ENCODE assay signal across 6 cellular contexts in the genomic region with DNA sequence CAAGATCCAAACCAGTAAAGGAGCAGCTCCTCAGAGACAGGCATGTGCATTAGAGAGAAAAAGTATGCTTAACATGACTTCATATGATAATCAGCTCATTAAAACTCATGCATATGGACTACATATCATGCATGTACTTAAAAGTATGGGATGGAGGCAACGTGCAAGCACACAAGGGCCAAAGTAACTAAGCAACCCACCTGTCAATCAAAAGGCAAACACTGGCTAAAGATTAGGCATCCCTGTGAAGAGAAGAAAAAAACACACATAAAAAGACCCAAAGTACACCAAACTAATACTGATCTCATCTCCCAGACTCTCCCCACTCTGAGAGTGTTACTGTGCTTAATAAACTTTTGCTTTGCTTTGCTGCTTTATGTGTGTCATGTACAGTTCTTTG.
DNase-seq lines count a peak whose midpoint lies in the region; ATAC-seq, FAIRE-seq and TF ChIP-seq lines count a peak whose summit lies in the region.
"Not testable (repeated sequence)": the region's sequence is repeated elsewhere in the genome, so short reads cannot be mapped to it uniquely, and the experiment has no call there.

No MANE protein-coding gene starts in this region.

- WGBS in GM12878 (ENCODE audit: insufficient coverage, insufficient replicate concordance, low lambda C conversion rate, missing lambda C conversion rate): 5% methylated on average over 1 of the region's 1 CpG

- BruUV-seq in GM12878 (replicated peaks; lab: Mats Ljungman, UMichigan): not testable (repeated sequence)

- not testable (repeated sequence) for FAIRE-seq in GM12878 (lab: Jason Lieb, UNC)
- peak; percentile 78 for FAIRE-seq in endometrium (lab: Jason Lieb, UNC)

- H3K36me3 ChIP-seq in CD4-positive, alpha-beta memory T cell (ENCODE audit: insufficient read depth, low read length); GM12878 (ENCODE audit: control insufficient read depth in 2 of 2, insufficient read depth in 2 of 2, low read length in 1 of 2); naive thymus-derived CD4-positive, alpha-beta T cell (ENCODE audit: control insufficient read depth in 2 of 3, insufficient read depth in 3 of 3, low read length in 3 of 3): not testable (repeated sequence)

- TF ChIP-seq CTCF in GM12878 (IDR thresholded peaks at IDR 0.05 in 2 of 3, conservative IDR thresholded peaks at IDR 0.05 in 1 of 3; ENCODE audit: control insufficient read depth in 2 of 3, extremely low read depth in 1 of 3, insufficient read depth in 1 of 3, low read depth in 3 of 3, low read length in 3 of 3): not testable (repeated sequence)

- not testable (repeated sequence) for H3K27me3 Mint-ChIP-seq in CD4-positive, alpha-beta memory T cell; T-cell; naive thymus-derived CD4-positive, alpha-beta T cell

- not testable (repeated sequence) for H3K4me3 ChIP-seq in CD4-positive, alpha-beta memory T cell (ENCODE audit: low read length in 2 of 2); GM12878; naive thymus-derived CD4-positive, alpha-beta T cell (ENCODE audit: low read length)

- H3K4me1 Mint-ChIP-seq in CD4-positive, alpha-beta memory T cell: peaks cover 5 to 24% (median 15%) of the 10 kb centered on the region in 4 donors
- peaks cover 10 to 19% (median 18%) of the 10 kb centered on the region in 3 donors for H3K4me1 Mint-ChIP-seq in T-cell
- H3K4me1 Mint-ChIP-seq in naive thymus-derived CD4-positive, alpha-beta T cell: peaks cover 4 to 27% (median 20%) of the 10 kb centered on the region in 7 donors

- TF ChIP-seq RAD21 in GM12878 (IDR thresholded peaks at IDR 0.05; ENCODE audit: insufficient read depth, low read depth, low read length): not testable (repeated sequence)

- in situ Hi-C loops in GM12878 (cut with MboI): not testable (repeated sequence)

- SMC1A ChIA-PET in GM12878 (lab: Charles Lee; ENCODE audit: uncharacterized antibody, unreplicated experiment): not testable (repeated sequence)

- H2AFZ ChIP-seq in GM12878 (ENCODE audit: control insufficient read depth, low read depth, low read length): not testable (repeated sequence)

- TF ChIP-seq POLR2A in GM12878 (IDR thresholded peaks at IDR 0.05; ENCODE audit: low read depth, low read length): not testable (repeated sequence)

- ATAC-seq in T-cell (replicated peaks in 1 of 4); GM12878; naive thymus-derived CD4-positive, alpha-beta T cell: not testable (repeated sequence)

- POLR2A ChIA-PET in CD4-positive, alpha-beta memory T cell (lab: Charles Lee; ENCODE audit: partially characterized antibody): interaction anchor here (1.6 kb wide), 1 partner anchor 87 kb away, joined by 3 read pairs; no protein-coding TSS in a partner anchor
- POLR2A ChIA-PET in T-cell (lab: Charles Lee); GM12878 (lab: Charles Lee); naive thymus-derived CD4-positive, alpha-beta T cell (lab: Charles Lee): not testable (repeated sequence)

- not testable (repeated sequence) for TF ChIP-seq EP300 in GM12878 (IDR thresholded peaks at IDR 0.05; ENCODE audit: borderline replicate concordance in 1 of 2, control insufficient read depth in 1 of 2, low read depth in 2 of 2, low read length in 2 of 2)

- CTCF ChIA-PET in CD4-positive, alpha-beta memory T cell (lab: Charles Lee; ENCODE audit: partially characterized antibody); T-cell (lab: Charles Lee); GM12878 (lab: Yijun Ruan, JAX); naive thymus-derived CD4-positive, alpha-beta T cell (lab: Charles Lee): not testable (repeated sequence)

- not testable (repeated sequence) for H3K27ac ChIP-seq in CD4-positive, alpha-beta memory T cell (ENCODE audit: low read depth, low read length); GM12878 (ENCODE audit: control insufficient read depth, insufficient read depth); naive thymus-derived CD4-positive, alpha-beta T cell (ENCODE audit: low read depth, low read length)

- RAD21 ChIA-PET in GM12878 (lab: Charles Lee; ENCODE audit: unreplicated experiment): not testable (repeated sequence)

- H3K27ac Mint-ChIP-seq in CD4-positive, alpha-beta memory T cell: peak overlapping the region in 6 of 7 donors; percentile 31 to 72 (median 54)
- peak overlapping the region; percentile 73 to 76 for H3K27ac Mint-ChIP-seq in T-cell
- H3K27ac Mint-ChIP-seq in naive thymus-derived CD4-positive, alpha-beta T cell: peak overlapping the region in 8 of 9 donors; percentile 32 to 90 (median 64)

- H3K9ac ChIP-seq in GM12878 (ENCODE audit: control insufficient read depth, insufficient read depth, low read length): not testable (repeated sequence)

- H3K36me3 Mint-ChIP-seq in CD4-positive, alpha-beta memory T cell; T-cell: not testable (repeated sequence)
- peaks cover 0 to 14% (median 5%) of the 10 kb centered on the region in 5 donors for H3K36me3 Mint-ChIP-seq in naive thymus-derived CD4-positive, alpha-beta T cell

- DNase-seq in CD4-positive, alpha-beta memory T cell; T-cell; GM12878 (ENCODE audit: low read depth, low spot score); naive thymus-derived CD4-positive, alpha-beta T cell: not testable (repeated sequence)
- peak; percentile 21 for DNase-seq in NAMALWA (ENCODE audit: low spot score)

- not testable (repeated sequence) for H3K9me3 Mint-ChIP-seq in CD4-positive, alpha-beta memory T cell; T-cell; naive thymus-derived CD4-positive, alpha-beta T cell

- intact Hi-C loops in CD4-positive, alpha-beta memory T cell (cut with micrococcal nuclease); GM12878 (cut with micrococcal nuclease; ENCODE audit: unreplicated experiment); naive thymus-derived CD4-positive, alpha-beta T cell (cut with micrococcal nuclease): not testable (repeated sequence)

- not testable (repeated sequence) for H3K9me3 ChIP-seq in CD4-positive, alpha-beta memory T cell (ENCODE audit: control insufficient read depth in 1 of 2, low read length in 2 of 2); GM12878 (replicated peaks; ENCODE audit: control insufficient read depth, insufficient read depth, low read length); naive thymus-derived CD4-positive, alpha-beta T cell (ENCODE audit: control insufficient read depth in 2 of 3, low read length in 3 of 3)

- not testable (repeated sequence) for H4K20me1 ChIP-seq in GM12878 (ENCODE audit: control insufficient read depth, insufficient read depth)

- H3K79me2 ChIP-seq in GM12878 (ENCODE audit: control insufficient read depth, insufficient read depth, low read length): not testable (repeated sequence)

- not testable (repeated sequence) for H3K4me1 ChIP-seq in CD4-positive, alpha-beta memory T cell (ENCODE audit: insufficient read depth, low read length); GM12878 (ENCODE audit: control insufficient read depth, insufficient read depth, low read length); naive thymus-derived CD4-positive, alpha-beta T cell (ENCODE audit: control insufficient read depth in 2 of 2, insufficient read depth in 2 of 2, low read length in 2 of 2)

- not testable (repeated sequence) for H3K27me3 ChIP-seq in CD4-positive, alpha-beta memory T cell (ENCODE audit: insufficient read depth, low read length); GM12878 (replicated peaks in 1 of 2; ENCODE audit: control insufficient read depth in 2 of 2, insufficient read depth in 2 of 2, low read length in 1 of 2); naive thymus-derived CD4-positive, alpha-beta T cell (ENCODE audit: control insufficient read depth in 2 of 2, insufficient read depth in 2 of 2, low read length in 2 of 2)

- H3K4me3 Mint-ChIP-seq in CD4-positive, alpha-beta memory T cell: peak overlapping the region in 3 of 8 donors; percentile 35 to 54 (median 42)
- H3K4me3 Mint-ChIP-seq in T-cell: not testable (repeated sequence)
- peak overlapping the region in 1 of 10 donors; percentile 38 for H3K4me3 Mint-ChIP-seq in naive thymus-derived CD4-positive, alpha-beta T cell

- not testable (repeated sequence) for H3K4me2 ChIP-seq in GM12878 (ENCODE audit: control insufficient read depth, insufficient read depth)

TF ChIP-seq in GM12878, 131 proteins besides CTCF, POLR2A, EP300 and RAD21:
- TF ChIP-seq, protein P1, sequence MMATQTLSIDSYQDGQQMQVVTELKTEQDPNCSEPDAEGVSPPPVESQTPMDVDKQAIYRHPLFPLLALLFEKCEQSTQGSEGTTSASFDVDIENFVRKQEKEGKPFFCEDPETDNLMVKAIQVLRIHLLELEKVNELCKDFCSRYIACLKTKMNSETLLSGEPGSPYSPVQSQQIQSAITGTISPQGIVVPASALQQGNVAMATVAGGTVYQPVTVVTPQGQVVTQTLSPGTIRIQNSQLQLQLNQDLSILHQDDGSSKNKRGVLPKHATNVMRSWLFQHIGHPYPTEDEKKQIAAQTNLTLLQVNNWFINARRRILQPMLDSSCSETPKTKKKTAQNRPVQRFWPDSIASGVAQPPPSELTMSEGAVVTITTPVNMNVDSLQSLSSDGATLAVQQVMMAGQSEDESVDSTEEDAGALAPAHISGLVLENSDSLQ (IDR thresholded peaks at IDR 0.05): peak; percentile 73
